23 cellular contexts compared by ENCODE assay signal in the genomic region with DNA sequence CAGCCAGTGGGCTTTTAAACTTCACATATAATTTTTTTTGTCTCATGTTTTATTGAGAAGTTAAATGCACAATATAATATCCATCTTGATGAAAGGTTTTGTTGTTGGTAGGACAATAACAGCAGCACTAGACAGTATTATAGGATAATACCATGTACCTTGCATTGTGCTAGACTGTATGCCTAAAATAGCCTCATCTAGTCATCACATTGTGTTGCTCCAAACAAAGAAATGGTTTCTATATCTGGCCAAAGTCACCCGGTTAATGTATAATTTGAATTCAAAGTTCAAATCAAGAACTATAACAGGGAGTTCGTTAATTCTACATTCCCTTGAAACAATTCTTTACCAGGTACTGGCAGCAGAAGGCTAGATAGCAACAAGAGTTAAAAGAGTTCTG.
"Had no signal": no experiment of that assay in that cellular context is flagged by ENCODE, and none has a peak within 500 bp of the region (broad histone marks: within the 10 kb centered on the region; RNA-seq: fewer than 3 reads in every experiment).

No MANE protein-coding gene starts in this region.

- H3K36me3 Mint-ChIP-seq: naive thymus-derived CD4-positive, alpha-beta T cell; natural killer cell treated with Interleukin-12 subunit alpha and Interleukin-12 subunit beta and Interleukin-15 and Interleukin-18, amount 100 ng/mL, for 72 hours; stimulated activated naive B cell treated with anti-CD40 and anti-IgM and Interleukin-4, amounts not matched to agents 10 μg/mL and 1 μg/mL and 100 μg/mL, for 72 hours; type B pancreatic cell had no signal

- H3K4me1 Mint-ChIP-seq: naive thymus-derived CD4-positive, alpha-beta T cell; stimulated activated naive B cell treated with anti-CD40 and anti-IgM and Interleukin-4, amounts not matched to agents 10 μg/mL and 1 μg/mL and 100 μg/mL, for 72 hours had no signal

- H3K27ac ChIP-seq: heart left ventricle, hepatocyte, lower lobe of right lung, pancreas, right atrium auricular region, right lobe of liver, suprapubic skin, thoracic aorta, tibial artery, uterus had no signal

- H3K4me3 ChIP-seq: heart left ventricle, hepatocyte, lower lobe of right lung, pancreas, right atrium auricular region, right lobe of liver, suprapubic skin, thoracic aorta, tibial artery, uterus had no signal

- H3K9me3 Mint-ChIP-seq: natural killer cell treated with Interleukin-12 subunit alpha and Interleukin-12 subunit beta and Interleukin-15 and Interleukin-18, amount 100 ng/mL, for 72 hours; stimulated activated naive B cell treated with anti-CD40 and anti-IgM and Interleukin-4, amounts not matched to agents 10 μg/mL and 1 μg/mL and 100 μg/mL, for 72 hours; stimulated activated naive CD8-positive, alpha-beta T cell treated with anti-CD3 and anti-CD28 coated beads, Interleukin-15, Interleukin-2, amounts not matched to agents 100 ng/mL and 50 ng/mL, for 24 hours; type B pancreatic cell had no signal

- H3K4me2 ChIP-seq: hepatocyte had no signal

- H3K4me3 Mint-ChIP-seq: naive thymus-derived CD4-positive, alpha-beta T cell; natural killer cell treated with Interleukin-12 subunit alpha and Interleukin-12 subunit beta and Interleukin-15 and Interleukin-18, amount 100 ng/mL, for 72 hours; stimulated activated naive B cell treated with anti-CD40 and anti-IgM and Interleukin-4, amounts not matched to agents 10 μg/mL and 1 μg/mL and 100 μg/mL, for 72 hours; stimulated activated naive CD8-positive, alpha-beta T cell treated with anti-CD3 and anti-CD28 coated beads, Interleukin-15, Interleukin-2, amounts not matched to agents 100 ng/mL and 50 ng/mL, for 24 hours; type B pancreatic cell had no signal

- H3K4me1 ChIP-seq: heart left ventricle, lower lobe of right lung, pancreas, right atrium auricular region, right lobe of liver, suprapubic skin, tibial artery, uterus had no signal

- H2AFZ ChIP-seq: hepatocyte had no signal

- H3K27me3 Mint-ChIP-seq: natural killer cell treated with Interleukin-12 subunit alpha and Interleukin-12 subunit beta and Interleukin-15 and Interleukin-18, amount 100 ng/mL, for 72 hours; stimulated activated naive CD8-positive, alpha-beta T cell treated with anti-CD3 and anti-CD28 coated beads, Interleukin-15, Interleukin-2, amounts not matched to agents 100 ng/mL and 50 ng/mL, for 24 hours; type B pancreatic cell had no signal

- H3K9me3 ChIP-seq: heart left ventricle, lower lobe of right lung, pancreas, right atrium auricular region, right lobe of liver, suprapubic skin, thoracic aorta, tibial artery, uterus had no signal

- H3K27ac Mint-ChIP-seq: naive thymus-derived CD4-positive, alpha-beta T cell; natural killer cell treated with Interleukin-12 subunit alpha and Interleukin-12 subunit beta and Interleukin-15 and Interleukin-18, amount 100 ng/mL, for 72 hours; progenitor cell of endocrine pancreas; stimulated activated naive B cell treated with anti-CD40 and anti-IgM and Interleukin-4, amounts not matched to agents 10 μg/mL and 1 μg/mL and 100 μg/mL, for 72 hours; stimulated activated naive CD8-positive, alpha-beta T cell treated with anti-CD3 and anti-CD28 coated beads, Interleukin-15, Interleukin-2, amounts not matched to agents 100 ng/mL and 50 ng/mL, for 24 hours; type B pancreatic cell had no signal

- H3K79me2 ChIP-seq: hepatocyte had no signal

- H3K27me3 ChIP-seq: heart left ventricle, hepatocyte, pancreas, right atrium auricular region, right lobe of liver, suprapubic skin, tibial artery, uterus had no signal

- H3K36me3 ChIP-seq: heart left ventricle, lower lobe of right lung, pancreas, right atrium auricular region, right lobe of liver, suprapubic skin, thoracic aorta, tibial artery, uterus had no signal

- DNase-seq: heart left ventricle; islet precursor cell; lower lobe of right lung; mammary epithelial cell; mesenchymal stem cell; naive thymus-derived CD4-positive, alpha-beta T cell; pancreas; right lobe of liver; stimulated activated CD4-positive, alpha-beta T cell treated with anti-CD3 and anti-CD28 coated beads, Interleukin-12 subunit alpha, Interleukin-12 subunit beta, amount 100 ng/mL, for 4 hours; stimulated activated CD4-positive, alpha-beta T cell treated with anti-CD3 and anti-CD28 coated beads, Interleukin-15, amount 100 ng/mL, for 24 hours; stimulated activated CD4-positive, alpha-beta T cell treated with anti-CD3 and anti-CD28 coated beads, Interleukin-2, amount 100 ng/mL, for 24 hours; stimulated activated CD4-positive, alpha-beta T cell treated with anti-CD3 and anti-CD28 coated beads, Interleukin-4, amount 100 ng/mL, for 1 hour; stimulated activated naive B cell treated with anti-CD40 and anti-IgM and Interleukin-4, amounts not matched to agents 10 μg/mL and 1 μg/mL and 100 μg/mL, for 72 hours; tibial artery; uterus had no signal
